Comparison of ENCODE assay signal across 13 cellular contexts in the genomic region with DNA sequence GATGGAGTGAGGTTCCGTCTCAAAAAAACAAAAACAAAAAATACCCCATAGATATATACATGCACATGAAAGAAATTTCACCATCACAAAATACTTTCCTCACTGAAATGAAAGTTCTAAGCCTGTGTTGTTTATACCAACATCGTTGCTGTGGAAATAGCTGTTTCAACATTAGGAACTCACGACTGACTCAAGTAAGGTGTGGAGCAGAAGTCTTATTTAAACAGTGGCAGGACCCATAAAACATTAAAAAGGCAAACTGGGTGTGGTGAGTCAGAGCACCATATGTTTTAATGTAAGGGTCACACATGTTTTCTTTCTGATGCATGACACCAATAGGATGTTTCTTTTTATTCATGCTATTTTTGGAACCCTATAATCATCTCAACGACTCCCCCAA. TPM values are rescaled to one million over a fixed set of nuclear protein-coding genes. Genes with fewer than 3 reads are reported as not detected.
DNase-seq lines count a peak whose midpoint lies in the region; ATAC-seq and TF ChIP-seq lines count a peak whose summit lies in the region.
"Had no signal": no experiment of that assay in that cellular context is flagged by ENCODE, and none has a peak within 500 bp of the region (broad histone marks: within the 10 kb centered on the region; RNA-seq: fewer than 3 reads in every experiment).

No MANE protein-coding gene starts in this region.

- H3K36me3 Mint-ChIP-seq in MCF 10A (ENCODE audit: insufficient read depth, unreplicated experiment), result peaks cover 11% of the 10 kb centered on the region
- no peaks in the 10 kb centered on the region for H3K36me3 Mint-ChIP-seq in T-helper 2 cell treated with Interferon-gamma antibody and Interleukin-4, amounts not matched to agents 5 μg/mL and 100 μg/mL, for 36 hours (ENCODE audit: low read depth)

- CTCF ChIA-PET in MCF 10A (lab: Yijun Ruan, JAX) (no interaction called here), SK-N-SH (lab: Yijun Ruan, JAX) (no interaction called here)

- peak overlapping the region; percentile 38 for H3K4me3 Mint-ChIP-seq in MCF 10A (ENCODE audit: unreplicated experiment)
- no peak overlapping the region for H3K4me3 Mint-ChIP-seq in T-helper 2 cell treated with Interferon-gamma antibody and Interleukin-4, amounts not matched to agents 5 μg/mL and 100 μg/mL, for 36 hours
- H3K4me3 Mint-ChIP-seq: naive thymus-derived CD4-positive, alpha-beta T cell had no signal

- H3K27ac ChIP-seq in breast epithelium, result no peak overlapping the region
- H3K27ac ChIP-seq in SK-N-SH (ENCODE audit: low read depth in 2 of 2, low read length in 1 of 2), result peak overlapping the region in 1 of 2 experiments; percentile 42; a peak in 2 of 4 replicates
- H3K27ac ChIP-seq: body of pancreas, testis had no signal

- no peak for TF ChIP-seq RAD21 in SK-N-SH (IDR thresholded peaks at IDR 0.05; ENCODE audit: low read length)

- DNase-seq in MCF 10A (ENCODE audit: unreplicated experiment) (peak; percentile 86), breast epithelium (ENCODE audit: low spot score in 2 of 2) (no peak), SK-N-SH (no peak), foreskin fibroblast (peak; percentile 85 to 90), SK-N-DZ (ENCODE audit: low spot score) (no peak), NCI-H2107 treated with DMSO at 0.1 percent for 48 hours (lab: John Stamatoyannopoulos, UW; ENCODE audit: unreplicated experiment) (no peak)
- no peak for DNase-seq in T-helper 2 cell treated with Interferon-gamma antibody and Interleukin-4, amounts not matched to agents 5 μg/mL and 100 μg/mL, for 36 hours (ENCODE audit: low spot score)
- DNase-seq: body of pancreas; naive thymus-derived CD4-positive, alpha-beta T cell; NCI-H187 treated with DMSO at 0.1 percent for 48 hours; stimulated activated CD4-positive, alpha-beta T cell treated with anti-CD3 and anti-CD28 coated beads, Interleukin-2, amount 100 ng/mL, for 24 hours; testis had no signal

- no TSS peak for BruUV-seq in MCF 10A (replicated peaks; lab: Mats Ljungman, UMichigan)

- no peak overlapping the region for H3K9ac ChIP-seq in SK-N-SH

- H4K20me1 ChIP-seq in SK-N-SH (ENCODE audit: insufficient read depth), result no peaks in the 10 kb centered on the region

- H3K27ac Mint-ChIP-seq in MCF 10A (ENCODE audit: low read depth, unreplicated experiment), result peak overlapping the region; percentile 96
- H3K27ac Mint-ChIP-seq in T-helper 2 cell treated with Interferon-gamma antibody and Interleukin-4, amounts not matched to agents 5 μg/mL and 100 μg/mL, for 36 hours, result no peak overlapping the region
- H3K27ac Mint-ChIP-seq: naive thymus-derived CD4-positive, alpha-beta T cell had no signal

- WGBS in SK-N-SH (ENCODE audit: low lambda C conversion rate), result 58% methylated on average over 4 of the region's 4 CpGs

- H3K27me3 ChIP-seq in breast epithelium (no peaks in the 10 kb centered on the region), SK-N-SH (ENCODE audit: insufficient read depth) (no peaks in the 10 kb centered on the region)
- H3K27me3 ChIP-seq: body of pancreas, testis had no signal

- H3K9me3 Mint-ChIP-seq in MCF 10A (ENCODE audit: unreplicated experiment), result no peaks in the 10 kb centered on the region
- no peaks in the 10 kb centered on the region for H3K9me3 Mint-ChIP-seq in T-helper 2 cell treated with Interferon-gamma antibody and Interleukin-4, amounts not matched to agents 5 μg/mL and 100 μg/mL, for 36 hours

- TF ChIP-seq POLR2A in breast epithelium (IDR thresholded peaks at IDR 0.05), result no peak

- H3K36me3 ChIP-seq in breast epithelium (no peaks in the 10 kb centered on the region), SK-N-SH (replicated peaks in 1 of 2; ENCODE audit: control insufficient read depth in 1 of 2, insufficient read depth in 2 of 2, low read length in 1 of 2) (no peaks in the 10 kb centered on the region)

- H3K4me2 ChIP-seq in SK-N-SH, result no peak overlapping the region

- H3K4me1 ChIP-seq in breast epithelium, result no peaks in the 10 kb centered on the region
- H3K4me1 ChIP-seq in SK-N-SH (ENCODE audit: control insufficient read depth in 1 of 2, insufficient read depth in 2 of 2, low read depth in 1 of 2, low read length in 1 of 2), result peaks cover 0 to 12% of the 10 kb centered on the region in 2 experiments; a peak in 2 of 4 replicates

- POLR2A ChIA-PET in MCF 10A (lab: Yijun Ruan, JAX) (interaction anchor here (0.7 to 1.9 kb wide), 3 partner anchors 20 to 71 kb away, joined by 3 to 13 read pairs (median 5); a partner anchor contains a TSS), SK-N-SH (lab: Yijun Ruan, JAX) (no interaction called here)

- peaks cover 19% of the 10 kb centered on the region for H3F3A ChIP-seq in SK-N-SH (replicated peaks; ENCODE audit: insufficient read depth)

- TF ChIP-seq CTCF in MCF 10A (IDR thresholded peaks at IDR 0.05; ENCODE audit: unreplicated experiment) (no peak), breast epithelium (IDR thresholded peaks at IDR 0.05) (no peak), SK-N-SH (IDR thresholded peaks at IDR 0.05) (no peak), foreskin fibroblast (IDR thresholded peaks at IDR 0.05; ENCODE audit: low read depth, low read length) (no peak)

- peaks cover 36% of the 10 kb centered on the region for H3K4me1 Mint-ChIP-seq in MCF 10A (ENCODE audit: insufficient read depth, unreplicated experiment)
- H3K4me1 Mint-ChIP-seq in T-helper 2 cell treated with Interferon-gamma antibody and Interleukin-4, amounts not matched to agents 5 μg/mL and 100 μg/mL, for 36 hours (ENCODE audit: low read depth), result no peaks in the 10 kb centered on the region
- H3K4me1 Mint-ChIP-seq: naive thymus-derived CD4-positive, alpha-beta T cell had no signal

- no peaks in the 10 kb centered on the region for H3K27me3 Mint-ChIP-seq in MCF 10A (ENCODE audit: insufficient read depth, unreplicated experiment)
- H3K27me3 Mint-ChIP-seq in T-helper 2 cell treated with Interferon-gamma antibody and Interleukin-4, amounts not matched to agents 5 μg/mL and 100 μg/mL, for 36 hours (ENCODE audit: low read depth), result no peaks in the 10 kb centered on the region

- H3K4me3 ChIP-seq in breast epithelium (no peak overlapping the region), SK-N-SH (ENCODE audit: low read depth in 2 of 2, low read length in 1 of 2) (no peak overlapping the region), foreskin fibroblast (ENCODE audit: low read depth in 1 of 2, low read length in 2 of 2) (no peak overlapping the region)
- H3K4me3 ChIP-seq: body of pancreas, testis had no signal

- no peak for TF ChIP-seq EP300 in SK-N-SH (IDR thresholded peaks at IDR 0.05; ENCODE audit: borderline replicate concordance in 1 of 2, low read depth in 1 of 2, low read length in 1 of 2)

- H3K9me2 ChIP-seq in SK-N-SH, result no peaks in the 10 kb centered on the region

- no peaks in the 10 kb centered on the region for H3K9me3 ChIP-seq in breast epithelium
- no peaks in the 10 kb centered on the region for H3K9me3 ChIP-seq in SK-N-SH
- H3K9me3 ChIP-seq: body of pancreas, testis had no signal

- no peaks in the 10 kb centered on the region for H3K79me2 ChIP-seq in SK-N-SH (ENCODE audit: insufficient read depth)

- no peak for ATAC-seq in GM21723 (IDR thresholded peaks at IDR 0.05; ENCODE audit: unreplicated experiment)
- ATAC-seq: body of pancreas; naive thymus-derived CD4-positive, alpha-beta T cell had no signal

- intact Hi-C loops in MCF 10A (cut with micrococcal nuclease), result loop anchor here (1.0 to 5.0 kb wide), 2 partner anchors 47 to 65 kb away; no protein-coding TSS in a partner anchor
- intact Hi-C loops in breast epithelium (cut with DNase I; ENCODE audit: low total_unique reads), result no loop called here

- H2AFZ ChIP-seq in SK-N-SH (ENCODE audit: low read depth), result no peak overlapping the region

TF ChIP-seq in SK-N-SH, 30 proteins besides CTCF, POLR2A, EP300 and RAD21:
- TF ChIP-seq MXI1 (IDR thresholded peaks at IDR 0.05; ENCODE audit: low read depth, low read length) (no peak), YY1 (IDR thresholded peaks at IDR 0.05; ENCODE audit: low read depth) (no peak), TCF12 (IDR thresholded peaks at IDR 0.05) (peak; percentile 60; the same call in 1 of the 2 replicates), FOSL2 (IDR thresholded peaks at IDR 0.05; ENCODE audit: borderline replicate concordance, low read depth) (0 out of 2 replicates have a peak, but pooled peaks have one; percentile 17), FOXJ3 (CRISPR knock-in tag; IDR thresholded peaks at IDR 0.05) (no peak)
- TF ChIP-seq, protein P1, sequence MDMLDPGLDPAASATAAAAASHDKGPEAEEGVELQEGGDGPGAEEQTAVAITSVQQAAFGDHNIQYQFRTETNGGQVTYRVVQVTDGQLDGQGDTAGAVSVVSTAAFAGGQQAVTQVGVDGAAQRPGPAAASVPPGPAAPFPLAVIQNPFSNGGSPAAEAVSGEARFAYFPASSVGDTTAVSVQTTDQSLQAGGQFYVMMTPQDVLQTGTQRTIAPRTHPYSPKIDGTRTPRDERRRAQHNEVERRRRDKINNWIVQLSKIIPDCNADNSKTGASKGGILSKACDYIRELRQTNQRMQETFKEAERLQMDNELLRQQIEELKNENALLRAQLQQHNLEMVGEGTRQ (IDR thresholded peaks at IDR 0.05; ENCODE audit: borderline replicate concordance, low read depth, low read length), result no peak
- TF ChIP-seq, protein P2, sequence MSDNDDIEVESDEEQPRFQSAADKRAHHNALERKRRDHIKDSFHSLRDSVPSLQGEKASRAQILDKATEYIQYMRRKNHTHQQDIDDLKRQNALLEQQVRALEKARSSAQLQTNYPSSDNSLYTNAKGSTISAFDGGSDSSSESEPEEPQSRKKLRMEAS (IDR thresholded peaks at IDR 0.05; ENCODE audit: low read depth), result no peak
- TF ChIP-seq, protein P3, sequence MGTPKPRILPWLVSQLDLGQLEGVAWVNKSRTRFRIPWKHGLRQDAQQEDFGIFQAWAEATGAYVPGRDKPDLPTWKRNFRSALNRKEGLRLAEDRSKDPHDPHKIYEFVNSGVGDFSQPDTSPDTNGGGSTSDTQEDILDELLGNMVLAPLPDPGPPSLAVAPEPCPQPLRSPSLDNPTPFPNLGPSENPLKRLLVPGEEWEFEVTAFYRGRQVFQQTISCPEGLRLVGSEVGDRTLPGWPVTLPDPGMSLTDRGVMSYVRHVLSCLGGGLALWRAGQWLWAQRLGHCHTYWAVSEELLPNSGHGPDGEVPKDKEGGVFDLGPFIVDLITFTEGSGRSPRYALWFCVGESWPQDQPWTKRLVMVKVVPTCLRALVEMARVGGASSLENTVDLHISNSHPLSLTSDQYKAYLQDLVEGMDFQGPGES (IDR thresholded peaks at IDR 0.05; ENCODE audit: low read depth, low read length), result no peak

RNA-seq across cellular contexts. Expression of a gene that starts 48.3 kb away (rescaled TPM):
- total RNA-seq in MCF 10A (2022), result 60.2 and 60.7 TPM in 2 replicates
- total RNA-seq in breast epithelium, result 10 to 100 TPM in 1 of 3 donors, 1 to 10 TPM in 2; 1.3 to 11.0 (median 8.5) TPM
- 8.7 and 8.8 TPM in 2 replicates for polyA plus RNA-seq in SK-N-SH (2012; rRNA removed)
- polyA plus RNA-seq in SK-N-SH (2012; cell fraction: cytosol; rRNA removed), result 7.6 and 7.8 TPM in 2 replicates
- polyA plus RNA-seq in SK-N-SH (2012; cell fraction: nucleus; rRNA removed), result 13.6 and 15.9 TPM in 2 replicates
- 0.53 and 0.98 TPM in 2 replicates for polyA plus RNA-seq in SK-N-DZ (2014; cell fraction: cytosol; rRNA removed)
- 0.64 and 1.5 TPM in 2 replicates for polyA plus RNA-seq in SK-N-DZ (2014; cell fraction: nucleus; rRNA removed)

Comparison
In these comparisons a context has a peak if more than half of its experiments do, and no peak if none do; other contexts are left out.
1. DNase-seq: peak in MCF 10A (single experiment) and foreskin fibroblast (2 of 2); none in breast epithelium (0 of 2), SK-N-SH (single experiment), T-helper 2 cell treated with Interferon-gamma antibody and Interleukin-4, amounts not matched to agents 5 μg/mL and 100 μg/mL, for 36 hours (single experiment), SK-N-DZ (single experiment) and NCI-H2107 treated with DMSO at 0.1 percent for 48 hours (single experiment).